2 cellular contexts compared by ENCODE assay signal in the genomic region with DNA sequence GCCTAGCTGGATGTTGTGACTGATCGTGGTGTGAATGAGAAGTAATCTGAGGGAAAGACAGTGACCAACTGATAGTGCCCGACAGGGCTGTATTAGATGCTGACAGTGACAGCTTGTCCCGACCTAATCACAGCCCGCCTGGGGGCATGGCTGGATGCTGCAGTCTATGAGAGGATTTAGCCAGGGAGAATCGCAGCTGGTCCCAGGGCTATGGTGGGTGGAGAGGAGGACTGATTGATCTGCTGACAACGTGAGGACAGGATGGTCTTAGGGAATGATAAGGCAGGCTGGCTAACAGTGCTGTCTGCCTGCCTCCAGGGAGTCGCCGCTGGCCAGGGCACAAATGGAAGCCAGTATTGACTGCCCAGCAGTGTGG.
TF ChIP-seq lines count a peak whose summit lies in the region.

No MANE protein-coding gene starts in this region.

TF ChIP-seq in K562, 482 proteins besides CTCF, POLR2A, EP300 and RAD21 (continues in another document):
- TF ChIP-seq POLR2G (IDR thresholded peaks at IDR 0.05; ENCODE audit: low read depth, low read length): no peak
- TF ChIP-seq CTBP1 (IDR thresholded peaks at IDR 0.05; ENCODE audit: borderline replicate concordance): no peak
- TF ChIP-seq, protein P1, sequence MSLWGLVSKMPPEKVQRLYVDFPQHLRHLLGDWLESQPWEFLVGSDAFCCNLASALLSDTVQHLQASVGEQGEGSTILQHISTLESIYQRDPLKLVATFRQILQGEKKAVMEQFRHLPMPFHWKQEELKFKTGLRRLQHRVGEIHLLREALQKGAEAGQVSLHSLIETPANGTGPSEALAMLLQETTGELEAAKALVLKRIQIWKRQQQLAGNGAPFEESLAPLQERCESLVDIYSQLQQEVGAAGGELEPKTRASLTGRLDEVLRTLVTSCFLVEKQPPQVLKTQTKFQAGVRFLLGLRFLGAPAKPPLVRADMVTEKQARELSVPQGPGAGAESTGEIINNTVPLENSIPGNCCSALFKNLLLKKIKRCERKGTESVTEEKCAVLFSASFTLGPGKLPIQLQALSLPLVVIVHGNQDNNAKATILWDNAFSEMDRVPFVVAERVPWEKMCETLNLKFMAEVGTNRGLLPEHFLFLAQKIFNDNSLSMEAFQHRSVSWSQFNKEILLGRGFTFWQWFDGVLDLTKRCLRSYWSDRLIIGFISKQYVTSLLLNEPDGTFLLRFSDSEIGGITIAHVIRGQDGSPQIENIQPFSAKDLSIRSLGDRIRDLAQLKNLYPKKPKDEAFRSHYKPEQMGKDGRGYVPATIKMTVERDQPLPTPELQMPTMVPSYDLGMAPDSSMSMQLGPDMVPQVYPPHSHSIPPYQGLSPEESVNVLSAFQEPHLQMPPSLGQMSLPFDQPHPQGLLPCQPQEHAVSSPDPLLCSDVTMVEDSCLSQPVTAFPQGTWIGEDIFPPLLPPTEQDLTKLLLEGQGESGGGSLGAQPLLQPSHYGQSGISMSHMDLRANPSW (CRISPR knock-in tag; IDR thresholded peaks at IDR 0.05): peak; percentile 53; the same call in 1 of the 2 replicates
- TF ChIP-seq ZNF717 (CRISPR knock-in tag; IDR thresholded peaks at IDR 0.05): no peak
- 0 out of 2 replicates have a peak, but pooled peaks have one; percentile 35 for TF ChIP-seq CBFB (CRISPR knock-in tag; IDR thresholded peaks at IDR 0.05)
- no peak for TF ChIP-seq KDM2B (CRISPR knock-in tag; IDR thresholded peaks at IDR 0.05)
- peak; percentile 29; the same call in 1 of the 2 replicates for TF ChIP-seq NKRF (IDR thresholded peaks at IDR 0.05; ENCODE audit: borderline replicate concordance)
- TF ChIP-seq CAMTA2 (CRISPR knock-in tag; conservative IDR thresholded peaks at IDR 0.05): no peak
- no peak for TF ChIP-seq TSC22D4 (tag; IDR thresholded peaks at IDR 0.05)
- TF ChIP-seq, protein P2, sequence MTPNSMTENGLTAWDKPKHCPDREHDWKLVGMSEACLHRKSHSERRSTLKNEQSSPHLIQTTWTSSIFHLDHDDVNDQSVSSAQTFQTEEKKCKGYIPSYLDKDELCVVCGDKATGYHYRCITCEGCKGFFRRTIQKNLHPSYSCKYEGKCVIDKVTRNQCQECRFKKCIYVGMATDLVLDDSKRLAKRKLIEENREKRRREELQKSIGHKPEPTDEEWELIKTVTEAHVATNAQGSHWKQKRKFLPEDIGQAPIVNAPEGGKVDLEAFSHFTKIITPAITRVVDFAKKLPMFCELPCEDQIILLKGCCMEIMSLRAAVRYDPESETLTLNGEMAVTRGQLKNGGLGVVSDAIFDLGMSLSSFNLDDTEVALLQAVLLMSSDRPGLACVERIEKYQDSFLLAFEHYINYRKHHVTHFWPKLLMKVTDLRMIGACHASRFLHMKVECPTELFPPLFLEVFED (CRISPR knock-in tag; conservative IDR thresholded peaks at IDR 0.05): no peak
- no peak for TF ChIP-seq ARID1B (IDR thresholded peaks at IDR 0.05)
- TF ChIP-seq, protein P3, sequence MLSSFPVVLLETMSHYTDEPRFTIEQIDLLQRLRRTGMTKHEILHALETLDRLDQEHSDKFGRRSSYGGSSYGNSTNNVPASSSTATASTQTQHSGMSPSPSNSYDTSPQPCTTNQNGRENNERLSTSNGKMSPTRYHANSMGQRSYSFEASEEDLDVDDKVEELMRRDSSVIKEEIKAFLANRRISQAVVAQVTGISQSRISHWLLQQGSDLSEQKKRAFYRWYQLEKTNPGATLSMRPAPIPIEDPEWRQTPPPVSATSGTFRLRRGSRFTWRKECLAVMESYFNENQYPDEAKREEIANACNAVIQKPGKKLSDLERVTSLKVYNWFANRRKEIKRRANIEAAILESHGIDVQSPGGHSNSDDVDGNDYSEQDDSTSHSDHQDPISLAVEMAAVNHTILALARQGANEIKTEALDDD (IDR thresholded peaks at IDR 0.05): peak; percentile 13; the same call in 1 of the 2 replicates
- no peak for TF ChIP-seq NFATC3 (IDR thresholded peaks at IDR 0.05)
- TF ChIP-seq ZNF217 (CRISPR knock-in tag; IDR thresholded peaks at IDR 0.05): no peak
- TF ChIP-seq, protein P4, sequence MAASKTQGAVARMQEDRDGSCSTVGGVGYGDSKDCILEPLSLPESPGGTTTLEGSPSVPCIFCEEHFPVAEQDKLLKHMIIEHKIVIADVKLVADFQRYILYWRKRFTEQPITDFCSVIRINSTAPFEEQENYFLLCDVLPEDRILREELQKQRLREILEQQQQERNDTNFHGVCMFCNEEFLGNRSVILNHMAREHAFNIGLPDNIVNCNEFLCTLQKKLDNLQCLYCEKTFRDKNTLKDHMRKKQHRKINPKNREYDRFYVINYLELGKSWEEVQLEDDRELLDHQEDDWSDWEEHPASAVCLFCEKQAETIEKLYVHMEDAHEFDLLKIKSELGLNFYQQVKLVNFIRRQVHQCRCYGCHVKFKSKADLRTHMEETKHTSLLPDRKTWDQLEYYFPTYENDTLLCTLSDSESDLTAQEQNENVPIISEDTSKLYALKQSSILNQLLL (CRISPR knock-in tag; IDR thresholded peaks at IDR 0.05; ENCODE audit: borderline replicate concordance): no peak
- 0 out of 2 replicates have a peak, but pooled peaks have one; percentile 10 for TF ChIP-seq ZNF274 (IDR thresholded peaks at IDR 0.05; ENCODE audit: borderline replicate concordance, low read depth, low read length)
- no peak for TF ChIP-seq YY1 (IDR thresholded peaks at IDR 0.05; ENCODE audit: borderline replicate concordance in 1 of 3, control insufficient read depth in 1 of 3, extremely low read depth in 1 of 3, insufficient read depth in 3 of 3, insufficient read length in 1 of 3, insufficient replicate concordance in 2 of 3, low read depth in 1 of 3, low read length in 2 of 3)
- no peak for TF ChIP-seq DIDO1 (tag; IDR thresholded peaks at IDR 0.05; ENCODE audit: low read depth)
- TF ChIP-seq CSDE1 (IDR thresholded peaks at IDR 0.05): no peak
- no peak; the same call in 1 of the 2 replicates for TF ChIP-seq DPF2 (IDR thresholded peaks at IDR 0.05)

TF ChIP-seq in HepG2, 621 proteins besides CTCF, POLR2A, EP300 and RAD21:
- TF ChIP-seq IKZF1 (IDR thresholded peaks at IDR 0.05) (no peak), MAF1 (CRISPR knock-in tag; IDR thresholded peaks at IDR 0.05; ENCODE audit: borderline replicate concordance) (no peak), CREBL2 (CRISPR knock-in tag; IDR thresholded peaks at IDR 0.05; ENCODE audit: borderline replicate concordance) (no peak), ZNF207 (IDR thresholded peaks at IDR 0.05; ENCODE audit: borderline replicate concordance) (no peak), RXRA (CRISPR knock-in tag; IDR thresholded peaks at IDR 0.05) (no peak), DPF2 (CRISPR knock-in tag; IDR thresholded peaks at IDR 0.05; ENCODE audit: borderline replicate concordance, low read depth) (no peak), SMAD9 (CRISPR knock-in tag; IDR thresholded peaks at IDR 0.05) (no peak), LCORL (IDR thresholded peaks at IDR 0.05) (no peak), LCORL (CRISPR knock-in tag; IDR thresholded peaks at IDR 0.05) (no peak), NFIB (CRISPR knock-in tag; IDR thresholded peaks at IDR 0.05; ENCODE audit: borderline replicate concordance) (no peak), ZNF746 (CRISPR knock-in tag; IDR thresholded peaks at IDR 0.05) (no peak), ARID3A (IDR thresholded peaks at IDR 0.05; ENCODE audit: low read depth, low read length) (no peak), SALL1 (CRISPR knock-in tag; IDR thresholded peaks at IDR 0.05) (no peak)
- TF ChIP-seq, protein P5, sequence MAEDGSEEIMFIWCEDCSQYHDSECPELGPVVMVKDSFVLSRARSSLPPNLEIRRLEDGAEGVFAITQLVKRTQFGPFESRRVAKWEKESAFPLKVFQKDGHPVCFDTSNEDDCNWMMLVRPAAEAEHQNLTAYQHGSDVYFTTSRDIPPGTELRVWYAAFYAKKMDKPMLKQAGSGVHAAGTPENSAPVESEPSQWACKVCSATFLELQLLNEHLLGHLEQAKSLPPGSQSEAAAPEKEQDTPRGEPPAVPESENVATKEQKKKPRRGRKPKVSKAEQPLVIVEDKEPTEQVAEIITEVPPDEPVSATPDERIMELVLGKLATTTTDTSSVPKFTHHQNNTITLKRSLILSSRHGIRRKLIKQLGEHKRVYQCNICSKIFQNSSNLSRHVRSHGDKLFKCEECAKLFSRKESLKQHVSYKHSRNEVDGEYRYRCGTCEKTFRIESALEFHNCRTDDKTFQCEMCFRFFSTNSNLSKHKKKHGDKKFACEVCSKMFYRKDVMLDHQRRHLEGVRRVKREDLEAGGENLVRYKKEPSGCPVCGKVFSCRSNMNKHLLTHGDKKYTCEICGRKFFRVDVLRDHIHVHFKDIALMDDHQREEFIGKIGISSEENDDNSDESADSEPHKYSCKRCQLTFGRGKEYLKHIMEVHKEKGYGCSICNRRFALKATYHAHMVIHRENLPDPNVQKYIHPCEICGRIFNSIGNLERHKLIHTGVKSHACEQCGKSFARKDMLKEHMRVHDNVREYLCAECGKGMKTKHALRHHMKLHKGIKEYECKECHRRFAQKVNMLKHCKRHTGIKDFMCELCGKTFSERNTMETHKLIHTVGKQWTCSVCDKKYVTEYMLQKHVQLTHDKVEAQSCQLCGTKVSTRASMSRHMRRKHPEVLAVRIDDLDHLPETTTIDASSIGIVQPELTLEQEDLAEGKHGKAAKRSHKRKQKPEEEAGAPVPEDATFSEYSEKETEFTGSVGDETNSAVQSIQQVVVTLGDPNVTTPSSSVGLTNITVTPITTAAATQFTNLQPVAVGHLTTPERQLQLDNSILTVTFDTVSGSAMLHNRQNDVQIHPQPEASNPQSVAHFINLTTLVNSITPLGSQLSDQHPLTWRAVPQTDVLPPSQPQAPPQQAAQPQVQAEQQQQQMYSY (CRISPR knock-in tag; IDR thresholded peaks at IDR 0.05): no peak
- TF ChIP-seq, protein P6, sequence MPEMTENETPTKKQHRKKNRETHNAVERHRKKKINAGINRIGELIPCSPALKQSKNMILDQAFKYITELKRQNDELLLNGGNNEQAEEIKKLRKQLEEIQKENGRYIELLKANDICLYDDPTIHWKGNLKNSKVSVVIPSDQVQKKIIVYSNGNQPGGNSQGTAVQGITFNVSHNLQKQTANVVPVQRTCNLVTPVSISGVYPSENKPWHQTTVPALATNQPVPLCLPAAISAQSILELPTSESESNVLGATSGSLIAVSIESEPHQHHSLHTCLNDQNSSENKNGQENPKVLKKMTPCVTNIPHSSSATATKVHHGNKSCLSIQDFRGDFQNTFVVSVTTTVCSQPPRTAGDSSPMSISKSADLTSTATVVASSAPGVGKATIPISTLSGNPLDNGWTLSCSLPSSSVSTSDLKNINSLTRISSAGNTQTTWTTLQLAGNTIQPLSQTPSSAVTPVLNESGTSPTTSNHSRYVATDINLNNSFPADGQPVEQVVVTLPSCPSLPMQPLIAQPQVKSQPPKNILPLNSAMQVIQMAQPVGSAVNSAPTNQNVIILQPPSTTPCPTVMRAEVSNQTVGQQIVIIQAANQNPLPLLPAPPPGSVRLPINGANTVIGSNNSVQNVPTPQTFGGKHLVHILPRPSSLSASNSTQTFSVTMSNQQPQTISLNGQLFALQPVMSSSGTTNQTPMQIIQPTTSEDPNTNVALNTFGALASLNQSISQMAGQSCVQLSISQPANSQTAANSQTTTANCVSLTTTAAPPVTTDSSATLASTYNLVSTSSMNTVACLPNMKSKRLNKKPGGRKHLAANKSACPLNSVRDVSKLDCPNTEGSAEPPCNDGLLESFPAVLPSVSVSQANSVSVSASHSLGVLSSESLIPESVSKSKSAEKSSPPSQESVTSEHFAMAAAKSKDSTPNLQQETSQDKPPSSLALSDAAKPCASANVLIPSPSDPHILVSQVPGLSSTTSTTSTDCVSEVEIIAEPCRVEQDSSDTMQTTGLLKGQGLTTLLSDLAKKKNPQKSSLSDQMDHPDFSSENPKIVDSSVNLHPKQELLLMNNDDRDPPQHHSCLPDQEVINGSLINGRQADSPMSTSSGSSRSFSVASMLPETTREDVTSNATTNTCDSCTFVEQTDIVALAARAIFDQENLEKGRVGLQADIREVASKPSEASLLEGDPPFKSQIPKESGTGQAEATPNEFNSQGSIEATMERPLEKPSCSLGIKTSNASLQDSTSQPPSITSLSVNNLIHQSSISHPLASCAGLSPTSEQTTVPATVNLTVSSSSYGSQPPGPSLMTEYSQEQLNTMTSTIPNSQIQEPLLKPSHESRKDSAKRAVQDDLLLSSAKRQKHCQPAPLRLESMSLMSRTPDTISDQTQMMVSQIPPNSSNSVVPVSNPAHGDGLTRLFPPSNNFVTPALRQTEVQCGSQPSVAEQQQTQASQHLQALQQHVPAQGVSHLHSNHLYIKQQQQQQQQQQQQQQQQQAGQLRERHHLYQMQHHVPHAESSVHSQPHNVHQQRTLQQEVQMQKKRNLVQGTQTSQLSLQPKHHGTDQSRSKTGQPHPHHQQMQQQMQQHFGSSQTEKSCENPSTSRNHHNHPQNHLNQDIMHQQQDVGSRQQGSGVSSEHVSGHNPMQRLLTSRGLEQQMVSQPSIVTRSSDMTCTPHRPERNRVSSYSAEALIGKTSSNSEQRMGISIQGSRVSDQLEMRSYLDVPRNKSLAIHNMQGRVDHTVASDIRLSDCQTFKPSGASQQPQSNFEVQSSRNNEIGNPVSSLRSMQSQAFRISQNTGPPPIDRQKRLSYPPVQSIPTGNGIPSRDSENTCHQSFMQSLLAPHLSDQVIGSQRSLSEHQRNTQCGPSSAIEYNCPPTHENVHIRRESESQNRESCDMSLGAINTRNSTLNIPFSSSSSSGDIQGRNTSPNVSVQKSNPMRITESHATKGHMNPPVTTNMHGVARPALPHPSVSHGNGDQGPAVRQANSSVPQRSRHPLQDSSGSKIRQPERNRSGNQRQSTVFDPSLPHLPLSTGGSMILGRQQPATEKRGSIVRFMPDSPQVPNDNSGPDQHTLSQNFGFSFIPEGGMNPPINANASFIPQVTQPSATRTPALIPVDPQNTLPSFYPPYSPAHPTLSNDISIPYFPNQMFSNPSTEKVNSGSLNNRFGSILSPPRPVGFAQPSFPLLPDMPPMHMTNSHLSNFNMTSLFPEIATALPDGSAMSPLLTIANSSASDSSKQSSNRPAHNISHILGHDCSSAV (CRISPR knock-in tag; IDR thresholded peaks at IDR 0.05; ENCODE audit: borderline replicate concordance): no peak
